In the genomic region with DNA sequence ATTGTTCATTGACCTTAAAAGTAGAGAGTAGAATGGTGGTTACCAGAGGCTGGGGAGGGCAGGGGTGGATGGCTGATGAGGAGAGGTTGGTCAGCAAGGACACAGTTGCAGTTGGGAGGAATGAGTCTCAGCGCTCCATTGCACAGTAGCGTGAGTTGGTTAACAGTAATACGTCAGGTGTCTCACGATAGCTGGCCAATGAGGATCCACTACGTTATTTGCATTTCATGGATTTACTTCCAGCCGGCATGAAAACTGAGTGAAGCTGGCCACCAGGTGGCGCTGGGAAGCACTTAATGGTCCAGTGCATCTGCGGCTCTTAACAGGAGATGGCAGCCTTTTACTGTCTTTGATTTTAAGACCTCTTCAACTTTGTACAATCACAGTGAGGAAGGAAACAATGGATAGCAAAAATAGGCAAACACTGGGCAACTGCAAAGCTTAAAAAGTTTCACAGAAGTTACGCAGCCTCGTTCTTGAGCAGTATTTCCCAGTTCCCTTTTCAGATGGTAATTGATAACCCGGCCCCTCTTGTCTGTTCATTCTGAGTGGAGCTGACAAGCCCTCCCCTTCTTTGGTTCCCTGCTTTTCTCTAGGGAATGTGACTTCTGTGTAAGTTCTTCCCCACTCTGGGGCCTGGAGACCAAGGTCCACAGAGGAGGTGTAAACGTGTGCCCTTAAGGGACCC, we compare ENCODE assay signal across 9 cellular contexts. TPM values are rescaled to one million over a fixed set of nuclear protein-coding genes. Genes with fewer than 3 reads are reported as not detected.
DNase-seq lines count a peak whose midpoint lies in the region; ATAC-seq and TF ChIP-seq lines count a peak whose summit lies in the region.
"Had no signal": no experiment of that assay in that cellular context is flagged by ENCODE, and none has a peak within 500 bp of the region (broad histone marks: within the 10 kb centered on the region; RNA-seq: fewer than 3 reads in every experiment).

No MANE protein-coding gene starts in this region.

- H3K27me3 ChIP-seq in DND-41 (ENCODE audit: insufficient read depth, low read length, poor library complexity) (peaks cover 10% of the 10 kb centered on the region), KMS-11 (ENCODE audit: insufficient read depth, low read depth) (no peaks in the 10 kb centered on the region), esophagus squamous epithelium (no peaks in the 10 kb centered on the region)

- no peaks in the 10 kb centered on the region for H3K36me3 Mint-ChIP-seq in natural killer cell
- H3K36me3 Mint-ChIP-seq in stimulated activated naive B cell treated with anti-CD40 and anti-IgM and Interleukin-4, amounts not matched to agents 10 μg/mL and 1 μg/mL and 100 μg/mL, for 72 hours: no peaks in the 10 kb centered on the region

- no peaks in the 10 kb centered on the region for H3K9me3 ChIP-seq in DND-41 (ENCODE audit: insufficient read depth, low read length, severe bottlenecking)
- H3K9me3 ChIP-seq in esophagus squamous epithelium: no peaks in the 10 kb centered on the region

- no peaks in the 10 kb centered on the region for H3K79me2 ChIP-seq in DND-41 (ENCODE audit: insufficient read depth, low read length)
- no peaks in the 10 kb centered on the region for H3K79me2 ChIP-seq in KMS-11 (ENCODE audit: insufficient read depth, low read depth)

- peaks cover 0 to 13% of the 10 kb centered on the region in 2 donors for H3K4me1 Mint-ChIP-seq in natural killer cell
- peaks cover 19 to 22% of the 10 kb centered on the region in 2 donors for H3K4me1 Mint-ChIP-seq in stimulated activated naive B cell treated with anti-CD40 and anti-IgM and Interleukin-4, amounts not matched to agents 10 μg/mL and 1 μg/mL and 100 μg/mL, for 72 hours

- H3K9ac ChIP-seq in DND-41 (ENCODE audit: low read depth, low read length): no peak overlapping the region
- no peak overlapping the region for H3K9ac ChIP-seq in KMS-11

- no peaks in the 10 kb centered on the region for H3K9me3 Mint-ChIP-seq in natural killer cell
- no peaks in the 10 kb centered on the region for H3K9me3 Mint-ChIP-seq in stimulated activated naive B cell treated with anti-CD40 and anti-IgM and Interleukin-4, amounts not matched to agents 10 μg/mL and 1 μg/mL and 100 μg/mL, for 72 hours

- H3K27ac Mint-ChIP-seq in natural killer cell: no peak overlapping the region
- H3K27ac Mint-ChIP-seq in stimulated activated naive B cell treated with anti-CD40 and anti-IgM and Interleukin-4, amounts not matched to agents 10 μg/mL and 1 μg/mL and 100 μg/mL, for 72 hours: peak overlapping the region; percentile 65

- TF ChIP-seq CTCF in DND-41 (IDR thresholded peaks at IDR 0.05; ENCODE audit: borderline replicate concordance, extremely low read depth, low read length, poor library complexity, severe bottlenecking) (peak; percentile 100), KMS-11 (conservative IDR thresholded peaks at IDR 0.05; ENCODE audit: low read depth, low read length) (peak; percentile 99), esophagus squamous epithelium (IDR thresholded peaks at IDR 0.05) (peak; percentile 92 to 100 (median 98)), natural killer cell (IDR thresholded peaks at IDR 0.05) (peak; percentile 100)

- TF ChIP-seq POLR2A in esophagus squamous epithelium (IDR thresholded peaks at IDR 0.05): no peak

- H4K20me1 ChIP-seq in DND-41 (ENCODE audit: insufficient read depth, low read length) (no peaks in the 10 kb centered on the region), KMS-11 (ENCODE audit: insufficient read depth) (no peaks in the 10 kb centered on the region)

- H3K27ac ChIP-seq in DND-41 (ENCODE audit: low read length) (no peak overlapping the region), KMS-11 (no peak overlapping the region), esophagus squamous epithelium (peak overlapping the region; percentile 4 to 68 (median 51))

- H2AFZ ChIP-seq in DND-41 (ENCODE audit: low read depth, low read length) (peak overlapping the region; percentile 62), KMS-11 (ENCODE audit: low read depth) (peak overlapping the region; percentile 42; the same call in 1 of the 2 replicates)

- H3K36me3 ChIP-seq in DND-41 (ENCODE audit: insufficient read depth, low read length) (no peaks in the 10 kb centered on the region), KMS-11 (ENCODE audit: insufficient read depth) (no peaks in the 10 kb centered on the region), esophagus squamous epithelium (peaks cover 0 to 10% (median 0%) of the 10 kb centered on the region in 3 donors)

- H3K4me1 ChIP-seq in DND-41 (ENCODE audit: insufficient read depth, low read length) (peaks cover 4% of the 10 kb centered on the region; the same call in 1 of the 2 replicates), KMS-11 (ENCODE audit: low read depth, poor library complexity, severe bottlenecking) (no peaks in the 10 kb centered on the region), esophagus squamous epithelium (peaks cover 9 to 58% (median 26%) of the 10 kb centered on the region in 3 donors)

- peak overlapping the region; percentile 49 for H3K4me2 ChIP-seq in DND-41 (ENCODE audit: insufficient read depth, low read length)
- peak overlapping the region; percentile 19; the same call in 1 of the 2 replicates for H3K4me2 ChIP-seq in KMS-11

- H3K4me3 Mint-ChIP-seq in natural killer cell: no peak overlapping the region
- H3K4me3 Mint-ChIP-seq in stimulated activated naive B cell treated with anti-CD40 and anti-IgM and Interleukin-4, amounts not matched to agents 10 μg/mL and 1 μg/mL and 100 μg/mL, for 72 hours: peak overlapping the region; percentile 55 to 56

- WGBS in esophagus squamous epithelium, 2 donors: 3% methylated on average over 12 of the region's 12 CpGs

- intact Hi-C loops in esophagus squamous epithelium (cut with DNase I) (loop anchor here (5.0 to 10.0 kb wide), 3 partner anchors 135 to 585 kb away; a partner anchor contains a TSS), natural killer cell (cut with micrococcal nuclease) (loop anchor here (1.0 to 5.0 kb wide), 6 partner anchors 243 to 774 kb away; a partner anchor contains a TSS)

- H3K4me3 ChIP-seq in DND-41 (ENCODE audit: low read depth in 1 of 2, low read length in 2 of 2) (peak overlapping the region in 1 of 2 experiments; percentile 31; a peak in 1 of 4 replicates), KMS-11 (IDR thresholded peaks at IDR 0.05; ENCODE audit: insufficient read depth, low read depth, low read length) (no peak overlapping the region), esophagus squamous epithelium (peak overlapping the region in 1 of 4 donors; percentile 18)
- H3K4me3 ChIP-seq: skin epidermis had no signal

- DNase-seq in DND-41 (peak; percentile 88), OCI-M2 (lab: John Stamatoyannopoulos, UW; ENCODE audit: unreplicated experiment) (peak; percentile 89), activated T-cell treated with anti-CD3 and anti-CD28 coated beads for 4 hours (peak; percentile 80), esophagus squamous epithelium (lab: John Stamatoyannopoulos, UW) (peak; percentile 28), natural killer cell (peak; percentile 82)
- DNase-seq in stimulated activated naive B cell treated with anti-CD40 and anti-IgM and Interleukin-4, amounts not matched to agents 10 μg/mL and 1 μg/mL and 100 μg/mL, for 72 hours: peak; percentile 76

- no peaks in the 10 kb centered on the region for H3K27me3 Mint-ChIP-seq in natural killer cell (ENCODE audit: low read depth in 2 of 2)
- H3K27me3 Mint-ChIP-seq in stimulated activated naive B cell treated with anti-CD40 and anti-IgM and Interleukin-4, amounts not matched to agents 10 μg/mL and 1 μg/mL and 100 μg/mL, for 72 hours: peaks cover 0 to 3% of the 10 kb centered on the region in 2 donors

- ATAC-seq in DND-41 (ENCODE audit: insufficient read depth, low read depth) (peak; percentile 96), GM21825 (IDR thresholded peaks at IDR 0.05; ENCODE audit: unreplicated experiment) (peak; percentile 87), natural killer cell (peak; percentile 88 to 95 (median 95))
- peak; percentile 82 to 85 for ATAC-seq in stimulated activated naive B cell treated with anti-CD40 and anti-IgM and Interleukin-4, amounts not matched to agents 10 μg/mL and 1 μg/mL and 100 μg/mL, for 72 hours (replicated peaks)

RNA-seq across cellular contexts. Expression of a gene that starts 23.7 kb away (rescaled TPM):
- total RNA-seq in esophagus squamous epithelium: 10 to 100 TPM in 1 of 4 donors, 1 to 10 TPM in 2, not detected in 1; 1.7 to 23.1 (median 2.8) TPM
- total RNA-seq in natural killer cell: 1 to 10 TPM in 2 of 3 donors, under 1 TPM in 1; 0.56 to 4.0 (median 3.7) TPM

Comparison
In these comparisons a context has a peak if more than half of its experiments do, and no peak if none do; other contexts are left out.
1. DNase-seq: peak in every context shown above with its lines; median percentile 89 in OCI-M2; 88 in DND-41; 82 in natural killer cell; 80 in activated T-cell treated with anti-CD3 and anti-CD28 coated beads for 4 hours; 76 in stimulated activated naive B cell treated with anti-CD40 and anti-IgM and Interleukin-4, amounts not matched to agents 10 μg/mL and 1 μg/mL and 100 μg/mL, for 72 hours; 28 in esophagus squamous epithelium.
2. H3K27ac ChIP-seq: peak in esophagus squamous epithelium (4 of 4); none in DND-41 (single experiment) and KMS-11 (single experiment).
3. Peak in every context shown above with its lines, with median percentiles within 50 percentile points of each other: ATAC-seq and CTCF ChIP-seq.